In the genomic region with DNA sequence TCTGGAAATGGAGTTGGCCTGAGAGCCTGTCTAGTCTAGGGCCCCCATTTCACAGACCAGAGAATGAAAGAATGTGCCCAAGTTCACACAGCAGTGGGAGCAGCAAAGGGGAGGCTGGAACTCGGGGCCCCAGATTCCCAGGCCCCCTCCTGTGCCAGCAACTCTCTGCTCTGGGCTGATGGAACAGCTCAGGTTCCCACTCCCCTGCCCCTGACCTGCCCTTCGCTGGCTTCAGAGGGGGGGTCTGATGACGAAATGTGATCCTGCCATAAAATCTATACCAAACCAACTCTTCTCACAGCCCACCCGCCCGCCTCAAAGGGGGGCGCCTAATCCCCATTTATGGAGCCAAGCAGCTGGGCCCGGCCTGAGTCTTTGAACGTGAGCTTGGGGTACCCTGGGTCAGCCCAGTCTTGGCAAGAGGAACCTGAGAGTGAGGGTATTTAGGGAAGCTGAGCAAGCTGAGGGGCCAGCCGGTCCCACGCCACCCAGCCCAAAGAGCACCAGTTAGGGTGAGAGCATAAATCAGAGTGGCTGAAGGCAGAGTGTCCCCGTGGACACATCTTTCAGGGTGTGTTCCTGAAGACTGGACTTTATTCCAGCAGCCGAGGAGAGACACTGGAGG, we compare ENCODE assay signal across 7 cellular contexts.
"Had no signal": no experiment of that assay in that cellular context is flagged by ENCODE, and none has a peak within 500 bp of the region (broad histone marks: within the 10 kb centered on the region; RNA-seq: fewer than 3 reads in every experiment).

No MANE protein-coding gene starts in this region.

- DNase-seq: H7, IMR-90, KG1 had no signal

- H2AFZ ChIP-seq: GM23338 had no signal

- H3K4me1 Mint-ChIP-seq: GM23338 had no signal

- H3K27ac Mint-ChIP-seq: GM23338 had no signal

- H3K4me3 Mint-ChIP-seq: GM23338 had no signal

- H3K4me2 ChIP-seq: GM23338 had no signal

- H3K4me3 ChIP-seq: GM23338, HAP-1, K562 had no signal

- H3K9me3 Mint-ChIP-seq: GM23338 had no signal

- ATAC-seq: K562 had no signal

- H3K9me3 ChIP-seq: HAP-1 had no signal

- FAIRE-seq: HTR-8/SVneo, K562 had no signal

- H3K4me1 ChIP-seq: HAP-1 had no signal

- H3K36me3 ChIP-seq: HAP-1 had no signal
